In the genomic region with DNA sequence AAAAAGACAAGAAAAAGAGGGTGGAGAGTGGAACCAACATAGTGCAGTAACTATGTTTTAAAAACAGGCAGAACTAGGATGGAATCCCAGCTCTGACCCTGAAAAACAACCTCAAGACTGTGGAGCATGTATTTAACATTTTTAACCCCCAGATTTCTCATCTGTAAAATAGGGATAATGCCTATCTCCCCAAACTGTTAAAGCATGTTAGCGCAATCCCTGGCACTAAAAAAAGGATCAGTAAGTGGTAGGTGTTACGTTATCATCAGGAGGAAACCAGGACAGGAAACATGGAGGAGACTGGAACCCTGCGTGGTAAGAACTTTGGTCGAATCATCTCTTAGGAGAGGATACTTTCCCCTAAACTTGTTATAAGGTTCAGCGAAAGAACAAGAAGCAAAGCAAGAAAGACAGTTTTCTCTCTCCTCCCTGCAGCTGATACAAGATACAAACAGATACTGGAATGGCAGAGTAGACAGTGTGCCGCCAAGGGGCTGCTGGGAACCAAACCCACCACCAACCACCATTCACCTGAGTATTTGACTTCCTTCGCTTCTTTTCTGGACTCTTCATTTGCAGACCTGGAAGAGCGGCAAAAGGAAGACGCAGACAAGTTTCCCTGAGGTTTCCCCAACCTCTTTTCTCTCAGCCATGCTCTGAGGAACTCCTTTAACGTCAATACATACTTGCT, we compare ENCODE assay signal across 8 cellular contexts. TPM values are rescaled to one million over a fixed set of nuclear protein-coding genes. Genes with fewer than 3 reads are reported as not detected.
DNase-seq lines count a peak whose midpoint lies in the region; ATAC-seq and TF ChIP-seq lines count a peak whose summit lies in the region.

No MANE protein-coding gene starts in this region.

- H3K27ac Mint-ChIP-seq in H9, result peak overlapping the region; percentile 83 to 88 (median 84); a peak in 3 of 7 replicates

- H3K4me3 Mint-ChIP-seq in H9, result peak overlapping the region; percentile 82 to 99

- no CpG with 5 or more reads among the region's 10 CpGs for WGBS in H9 (ENCODE audit: extremely low coverage, insufficient read length, low lambda C conversion rate)
- 38% methylated on average over 10 of the region's 10 CpGs for WGBS in gastroesophageal sphincter (ENCODE audit: low coverage in 1 of 2), 2 donors

- no peak overlapping the region for H2AK5ac ChIP-seq in H9 (ENCODE audit: insufficient read length, low read length)

- H4K5ac ChIP-seq in H9 (ENCODE audit: insufficient read length, low read depth, low read length), result no peak overlapping the region

- H3K4me3 ChIP-seq in gastroesophageal sphincter (peak overlapping the region; percentile 82 to 92), skeletal muscle tissue (ENCODE audit: low read length in 3 of 3) (peak overlapping the region; percentile 87 to 90 (median 90))

- ATAC-seq in gastroesophageal sphincter (no peak), foreskin keratinocyte (no peak), HG03354 (IDR thresholded peaks at IDR 0.05; ENCODE audit: poor library complexity, severe bottlenecking, unreplicated experiment) (no peak), sciatic nerve (no peak)

- H3K36me3 ChIP-seq in gastroesophageal sphincter (peaks cover 0 to 51% of the 10 kb centered on the region in 2 donors), skeletal muscle tissue (ENCODE audit: control insufficient read depth in 3 of 3, insufficient read depth in 3 of 3, low read length in 3 of 3) (peaks cover 29 to 44% (median 31%) of the 10 kb centered on the region in 3 donors)

- H3K79me2 ChIP-seq in H9 (ENCODE audit: insufficient read depth, low read length), result no peaks in the 10 kb centered on the region; the same call in 1 of the 2 replicates

- H3K4me1 ChIP-seq in H9 (ENCODE audit: insufficient read depth, low read length) (peaks cover 2% of the 10 kb centered on the region; the same call in 1 of the 2 replicates), gastroesophageal sphincter (peaks cover 3 to 75% (median 30%) of the 10 kb centered on the region in 3 donors), skeletal muscle tissue (ENCODE audit: control insufficient read depth in 3 of 3, insufficient read depth in 3 of 3, low read length in 3 of 3) (peaks cover 48 to 63% (median 49%) of the 10 kb centered on the region in 3 donors), foreskin keratinocyte (no peaks in the 10 kb centered on the region)

- no peaks in the 10 kb centered on the region for H3K79me1 ChIP-seq in H9 (ENCODE audit: insufficient read depth, low read depth, low read length, poor library complexity, severe bottlenecking)

- H3K9me3 Mint-ChIP-seq in H9, result no peaks in the 10 kb centered on the region

- H2BK12ac ChIP-seq in H9 (ENCODE audit: insufficient read length, low read depth, low read length), result no peak overlapping the region

- H3K9ac ChIP-seq in H9 (ENCODE audit: extremely low read depth, insufficient read length, low read length), result no peak overlapping the region
- peak overlapping the region; percentile 89 to 99 (median 95) for H3K9ac ChIP-seq in skeletal muscle tissue (ENCODE audit: low read depth in 1 of 3, low read length in 3 of 3)

- no peak overlapping the region for H3K18ac ChIP-seq in H9 (ENCODE audit: insufficient read length, low read depth, low read length)

- no peak overlapping the region for H3K23ac ChIP-seq in H9 (ENCODE audit: insufficient read length, low read depth, low read length)

- H3K9me3 ChIP-seq in H9 (ENCODE audit: control insufficient read depth, low read depth, low read length) (no peaks in the 10 kb centered on the region), gastroesophageal sphincter (no peaks in the 10 kb centered on the region), skeletal muscle tissue (ENCODE audit: control insufficient read depth in 3 of 3, low read length in 3 of 3) (no peaks in the 10 kb centered on the region)

- H4K91ac ChIP-seq in H9 (ENCODE audit: insufficient read length, low read depth, low read length), result no peak overlapping the region

- TF ChIP-seq POLR2A in gastroesophageal sphincter (IDR thresholded peaks at IDR 0.05), result no peak

- TF ChIP-seq CTCF in H9 (conservative IDR thresholded peaks at IDR 0.05) (no peak), VCaP (conservative IDR thresholded peaks at IDR 0.05) (no peak), gastroesophageal sphincter (IDR thresholded peaks at IDR 0.05) (no peak), foreskin keratinocyte (conservative IDR thresholded peaks at IDR 0.05) (no peak)

- peak overlapping the region; percentile 76 for H3K4me2 ChIP-seq in H9 (ENCODE audit: insufficient read depth, insufficient read length, low read length)

- H2AFZ ChIP-seq in H9 (ENCODE audit: low read length), result no peak overlapping the region

- H2BK120ac ChIP-seq in H9 (ENCODE audit: low read depth, low read length, poor library complexity, severe bottlenecking), result no peak overlapping the region

- H3K14ac ChIP-seq in H9 (ENCODE audit: insufficient read depth, low read length), result no peak overlapping the region

- H2BK15ac ChIP-seq in H9 (ENCODE audit: low read depth, low read length), result no peak overlapping the region

- no peak overlapping the region for H2BK5ac ChIP-seq in H9 (ENCODE audit: insufficient read length, low read length)

- DNase-seq in H9 (no peak), foreskin keratinocyte (no peak), sciatic nerve (ENCODE audit: low spot score) (no peak), SK-N-DZ (ENCODE audit: low spot score) (no peak)

- H4K8ac ChIP-seq in H9 (replicated peaks; ENCODE audit: insufficient read length, low read depth, low read length), result no peak overlapping the region

- H3K56ac ChIP-seq in H9 (ENCODE audit: insufficient read length, low read depth, low read length), result no peak overlapping the region

- H3K4me1 Mint-ChIP-seq in H9, result peaks cover 48 to 54% of the 10 kb centered on the region in 2 experiments

- no peaks in the 10 kb centered on the region for H3K27me3 ChIP-seq in H9 (ENCODE audit: insufficient read depth, low read length)
- H3K27me3 ChIP-seq in gastroesophageal sphincter, result no peaks in the 10 kb centered on the region
- H3K27me3 ChIP-seq in skeletal muscle tissue (ENCODE audit: control insufficient read depth in 3 of 3, insufficient read depth in 3 of 3, low read length in 3 of 3), result no peaks in the 10 kb centered on the region
- no peaks in the 10 kb centered on the region for H3K27me3 ChIP-seq in foreskin keratinocyte

- peaks cover 10% of the 10 kb centered on the region for H3K23me2 ChIP-seq in H9 (ENCODE audit: insufficient read length, low read depth, low read length, poor library complexity, severe bottlenecking)

- H3K27me3 Mint-ChIP-seq in H9 (ENCODE audit: low read depth), result no peaks in the 10 kb centered on the region

- H3K27ac ChIP-seq in H9 (ENCODE audit: insufficient read length, low read depth, low read length), result no peak overlapping the region
- peak overlapping the region; percentile 100 for H3K27ac ChIP-seq in VCaP
- peak overlapping the region; percentile 83 to 99 (median 94) for H3K27ac ChIP-seq in gastroesophageal sphincter
- H3K27ac ChIP-seq in skeletal muscle tissue (ENCODE audit: low read depth, low read length), result peak overlapping the region; percentile 94
- H3K27ac ChIP-seq in foreskin keratinocyte, result no peak overlapping the region

- H2BK20ac ChIP-seq in H9 (ENCODE audit: low read depth, low read length, poor library complexity, severe bottlenecking), result no peak overlapping the region

- H3K36me3 Mint-ChIP-seq in H9 (ENCODE audit: insufficient read depth in 1 of 3, low read depth in 3 of 3), result peaks cover 24 to 60% (median 48%) of the 10 kb centered on the region in 3 experiments; a peak in 6 of 7 replicates

- no peak for TF ChIP-seq EP300 in gastroesophageal sphincter (IDR thresholded peaks at IDR 0.05)

- no peaks in the 10 kb centered on the region for H4K20me1 ChIP-seq in H9 (ENCODE audit: control insufficient read depth, insufficient read depth, insufficient read length)

- intact Hi-C loops in sciatic nerve (cut with DNase I), result no loop called here

- H3K4ac ChIP-seq in H9 (ENCODE audit: low read depth, low read length), result no peak overlapping the region

- no peak overlapping the region for H3T11ph ChIP-seq in H9 (ENCODE audit: low read length)

RNA-seq across cellular contexts. Expression of gene PYGO2, which starts 1.0 kb away (rescaled TPM):
- total RNA-seq in H9 (2021) (38.7 and 39.5 TPM in 2 replicates), gastroesophageal sphincter (10 to 100 TPM; 19.1 to 40.1 (median 25.7) TPM), skeletal muscle tissue (16.2 TPM), foreskin keratinocyte (24.7 and 27.3 TPM in 2 replicates), sciatic nerve (25.0 TPM)
- polyA plus RNA-seq in foreskin keratinocyte, result 17.1 and 19.4 TPM in 2 replicates
- 51.1 and 56.2 TPM in 2 replicates for polyA plus RNA-seq in SK-N-DZ (2014; cell fraction: cytosol; rRNA removed)
- polyA plus RNA-seq in SK-N-DZ (2014; cell fraction: nucleus; rRNA removed), result 31.1 and 41.1 TPM in 2 replicates

RNA-seq across cellular contexts. Expression of gene PBXIP1, which starts 4.7 kb away (rescaled TPM):
- total RNA-seq in H9 (2021) (21.6 and 22.5 TPM in 2 replicates), gastroesophageal sphincter (100 to 1,000 TPM; 205 to 371 (median 283) TPM), skeletal muscle tissue (190 TPM), foreskin keratinocyte (12.1 and 20.8 TPM in 2 replicates), sciatic nerve (71.1 TPM)
- polyA plus RNA-seq in foreskin keratinocyte, result 8.6 and 15.4 TPM in 2 replicates
- polyA plus RNA-seq in SK-N-DZ (2014; cell fraction: cytosol; rRNA removed), result 15.1 and 33.8 TPM in 2 replicates
- polyA plus RNA-seq in SK-N-DZ (2014; cell fraction: nucleus; rRNA removed), result 32.1 and 33.5 TPM in 2 replicates

RNA-seq across cellular contexts. Expression of gene SHC1, which starts 10.0 kb away (rescaled TPM):
- total RNA-seq in H9 (2021) (168 and 173 TPM in 2 replicates), gastroesophageal sphincter (100 to 1,000 TPM in 1 of 4 donors, 10 to 100 TPM in 3; 69.1 to 104 (median 90.2) TPM), skeletal muscle tissue (36.0 TPM), foreskin keratinocyte (187 and 211 TPM in 2 replicates), sciatic nerve (92.5 TPM)
- polyA plus RNA-seq in foreskin keratinocyte, result 135 and 145 TPM in 2 replicates
- 65.4 and 75.4 TPM in 2 replicates for polyA plus RNA-seq in SK-N-DZ (2014; cell fraction: cytosol; rRNA removed)
- polyA plus RNA-seq in SK-N-DZ (2014; cell fraction: nucleus; rRNA removed), result 98.6 and 121 TPM in 2 replicates

RNA-seq across cellular contexts. Expression of gene CKS1B, which starts 13.9 kb away (rescaled TPM):
- total RNA-seq in H9 (2021) (279 and 283 TPM in 2 replicates), gastroesophageal sphincter (10 to 100 TPM in 3 of 4 donors, 1 to 10 TPM in 1; 7.5 to 24.2 (median 17.6) TPM), skeletal muscle tissue (31.8 TPM), foreskin keratinocyte (236 and 285 TPM in 2 replicates), sciatic nerve (31.7 TPM)
- 332 and 402 TPM in 2 replicates for polyA plus RNA-seq in foreskin keratinocyte
- 523 and 644 TPM in 2 replicates for polyA plus RNA-seq in SK-N-DZ (2014; cell fraction: cytosol; rRNA removed)
- polyA plus RNA-seq in SK-N-DZ (2014; cell fraction: nucleus; rRNA removed), result 311 and 412 TPM in 2 replicates

RNA-seq across cellular contexts. Expression of gene FLAD1, which starts 22.6 kb away (rescaled TPM):
- total RNA-seq in H9 (2021) (97.0 and 102 TPM in 2 replicates), gastroesophageal sphincter (10 to 100 TPM; 12.8 to 23.5 (median 20.7) TPM), skeletal muscle tissue (16.2 TPM), foreskin keratinocyte (52.9 and 61.6 TPM in 2 replicates), sciatic nerve (24.3 TPM)
- 51.1 and 54.6 TPM in 2 replicates for polyA plus RNA-seq in foreskin keratinocyte
- 133 and 172 TPM in 2 replicates for polyA plus RNA-seq in SK-N-DZ (2014; cell fraction: cytosol; rRNA removed)
- 243 and 343 TPM in 2 replicates for polyA plus RNA-seq in SK-N-DZ (2014; cell fraction: nucleus; rRNA removed)

Comparison
In these comparisons a context has a peak if more than half of its experiments do, and no peak if none do; other contexts are left out.
1. H3K27ac ChIP-seq: peak in VCaP (single experiment), gastroesophageal sphincter (4 of 4) and skeletal muscle tissue (single experiment); none in H9 (single experiment) and foreskin keratinocyte (single experiment).